ENCODE assay signal across 18 cellular contexts in the genomic region with DNA sequence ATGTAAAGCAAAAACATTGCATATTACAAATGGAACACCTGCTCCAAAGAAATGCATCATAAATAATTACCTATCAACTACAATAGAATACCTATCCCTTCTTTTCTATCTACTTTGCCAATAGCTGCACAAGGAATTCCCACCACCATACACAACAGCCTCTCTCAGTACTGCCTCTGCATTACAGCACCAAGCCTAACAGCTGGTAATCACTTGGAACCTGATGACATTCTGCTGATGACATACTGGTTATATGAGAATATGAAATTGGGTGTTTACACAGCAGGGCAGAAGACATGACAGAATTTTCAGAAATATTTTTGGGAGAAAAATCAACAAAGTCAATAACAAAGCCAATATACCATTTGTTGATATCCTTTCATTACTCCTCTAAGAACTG.
"Had no signal": no experiment of that assay in that cellular context is flagged by ENCODE, and none has a peak within 500 bp of the region (broad histone marks: within the 10 kb centered on the region; RNA-seq: fewer than 3 reads in every experiment).

No MANE protein-coding gene starts in this region.

- H3K27me3 Mint-ChIP-seq: activated naive CD8-positive, alpha-beta T cell; brain; dendritic cell treated with granulocyte-macrophage colony-stimulating factor and Interleukin-4, amounts not matched to agents 40 ng/mL and 50 ng/mL, for 4 days; effector memory CD8-positive, alpha-beta T cell; progenitor cell of endocrine pancreas had no signal

- H3K27ac Mint-ChIP-seq: activated naive CD8-positive, alpha-beta T cell; dendritic cell treated with granulocyte-macrophage colony-stimulating factor and Interleukin-4, amounts not matched to agents 40 ng/mL and 50 ng/mL, for 4 days; progenitor cell of endocrine pancreas had no signal

- H3K4me3 Mint-ChIP-seq: activated naive CD8-positive, alpha-beta T cell; brain; dendritic cell treated with granulocyte-macrophage colony-stimulating factor and Interleukin-4, amounts not matched to agents 40 ng/mL and 50 ng/mL, for 4 days; effector memory CD8-positive, alpha-beta T cell; nephron progenitor cell had no signal

- ATAC-seq: effector memory CD8-positive, alpha-beta T cell; right cardiac atrium had no signal

- H3K9me3 Mint-ChIP-seq: dendritic cell treated with granulocyte-macrophage colony-stimulating factor and Interleukin-4, amounts not matched to agents 40 ng/mL and 50 ng/mL, for 4 days; effector memory CD8-positive, alpha-beta T cell had no signal

- DNase-seq: activated CD4-positive, alpha-beta T cell treated with anti-CD3 and anti-CD28 coated beads for 1 hour; activated CD4-positive, alpha-beta T cell treated with anti-CD3 and anti-CD28 coated beads, Interleukin-2, amount 50 U/mL, for 4 hours; activated effector memory CD4-positive, alpha-beta T cell treated with Interleukin-2 at 50 U/mL for 16 hours; effector memory CD8-positive, alpha-beta T cell; hypothalamus; nephron progenitor cell; right cardiac atrium; small intestine; stimulated activated CD4-positive, alpha-beta T cell treated with anti-CD3 and anti-CD28 coated beads, Interleukin-4, amount 100 ng/mL, for 4 hours; stimulated activated CD8-positive, alpha-beta memory T cell treated with anti-CD3 and anti-CD28 coated beads, Interleukin-4, amount 100 ng/mL, for 48 hours; stimulated activated naive CD4-positive, alpha-beta T cell treated with Interleukin-2 at 50 U/mL for 16 hours; T-helper 1 cell; T1000; trophoblast cell had no signal
